In genomic region chr2:152537252-152537651, GRCh38 we compare ENCODE assay signal across 17 cellular contexts.
DNase-seq lines count a peak whose midpoint lies in the region; ATAC-seq and TF ChIP-seq lines count a peak whose summit lies in the region.
"Had no signal": no experiment of that assay in that cellular context is flagged by ENCODE, and none has a peak within 500 bp of the region (broad histone marks: within the 10 kb centered on the region; RNA-seq: fewer than 3 reads in every experiment).

No MANE protein-coding gene starts in this region.

- DNase-seq in KBM-7 (peak; percentile 75), RPMI7951 (ENCODE audit: low read depth) (peak; percentile 34), glutamatergic neuron (no peak), skeletal muscle cell (ENCODE audit: low read depth) (peak; percentile 79), foreskin fibroblast (no peak)
- DNase-seq in stimulated activated naive CD8-positive, alpha-beta T cell treated with anti-CD3 and anti-CD28 coated beads, Interleukin-15, amount 100 ng/mL, for 72 hours, result no peak
- DNase-seq: activated naive CD8-positive, alpha-beta T cell treated with anti-CD3 and anti-CD28 coated beads, Interleukin-2, amount 10 ng/mL, durations not matched to agents 7 days and 5 days; activated T-cell treated with anti-CD3 and anti-CD28 coated beads, Interleukin-2, amount 50 U/mL, for 1 hour; CD4-positive, alpha-beta T cell; effector memory CD4-positive, alpha-beta T cell; H7; NCI-H1436; NCI-H510A; pancreas; Peyer's patch; T-helper 9 cell had no signal

- peaks cover 8% of the 10 kb centered on the region for H3K27me3 Mint-ChIP-seq in glutamatergic neuron (ENCODE audit: unreplicated experiment)
- H3K27me3 Mint-ChIP-seq in stimulated activated naive CD8-positive, alpha-beta T cell treated with anti-CD3 and anti-CD28 coated beads, Interleukin-15, amount 100 ng/mL, for 72 hours, result no peaks in the 10 kb centered on the region

- TF ChIP-seq CTCF in glutamatergic neuron (IDR thresholded peaks at IDR 0.05; ENCODE audit: partially characterized antibody, unreplicated experiment) (no peak), foreskin fibroblast (IDR thresholded peaks at IDR 0.05; ENCODE audit: low read depth, low read length) (no peak)

- H3K9me3 Mint-ChIP-seq in glutamatergic neuron (ENCODE audit: unreplicated experiment), result peaks cover 13% of the 10 kb centered on the region
- no peaks in the 10 kb centered on the region for H3K9me3 Mint-ChIP-seq in stimulated activated naive CD8-positive, alpha-beta T cell treated with anti-CD3 and anti-CD28 coated beads, Interleukin-15, amount 100 ng/mL, for 72 hours
- H3K9me3 Mint-ChIP-seq: activated naive CD8-positive, alpha-beta T cell treated with anti-CD3 and anti-CD28 coated beads, Interleukin-2, amount 10 ng/mL, durations not matched to agents 7 days and 5 days; CD4-positive, alpha-beta T cell had no signal

- ATAC-seq in GM18502 (IDR thresholded peaks at IDR 0.05; ENCODE audit: poor library complexity, unreplicated experiment), result no peak
- no peak for ATAC-seq in stimulated activated naive CD8-positive, alpha-beta T cell treated with anti-CD3 and anti-CD28 coated beads, Interleukin-15, amount 100 ng/mL, for 72 hours

- H3K36me3 Mint-ChIP-seq in glutamatergic neuron (ENCODE audit: unreplicated experiment), result no peaks in the 10 kb centered on the region
- H3K36me3 Mint-ChIP-seq: activated naive CD8-positive, alpha-beta T cell treated with anti-CD3 and anti-CD28 coated beads, Interleukin-2, amount 10 ng/mL, durations not matched to agents 7 days and 5 days had no signal

- in situ Hi-C loops in KBM-7 (cut with MboI; ENCODE audit: low pct_unique_long_range_greater_than_20kb, low sequenced_read_pairs), result no loop called here

- H3K27ac Mint-ChIP-seq in glutamatergic neuron (ENCODE audit: unreplicated experiment), result peak overlapping the region; percentile 45
- H3K27ac Mint-ChIP-seq in stimulated activated naive CD8-positive, alpha-beta T cell treated with anti-CD3 and anti-CD28 coated beads, Interleukin-15, amount 100 ng/mL, for 72 hours, result no peak overlapping the region
- H3K27ac Mint-ChIP-seq: activated naive CD8-positive, alpha-beta T cell treated with anti-CD3 and anti-CD28 coated beads, Interleukin-2, amount 10 ng/mL, durations not matched to agents 7 days and 5 days; CD4-positive, alpha-beta T cell had no signal

- peak overlapping the region; percentile 10 for H3K4me3 Mint-ChIP-seq in glutamatergic neuron (ENCODE audit: unreplicated experiment)
- no peak overlapping the region for H3K4me3 Mint-ChIP-seq in stimulated activated naive CD8-positive, alpha-beta T cell treated with anti-CD3 and anti-CD28 coated beads, Interleukin-15, amount 100 ng/mL, for 72 hours
- H3K4me3 Mint-ChIP-seq: activated naive CD8-positive, alpha-beta T cell treated with anti-CD3 and anti-CD28 coated beads, Interleukin-2, amount 10 ng/mL, durations not matched to agents 7 days and 5 days; CD4-positive, alpha-beta T cell had no signal

- H3K4me1 Mint-ChIP-seq in glutamatergic neuron (ENCODE audit: low read depth, unreplicated experiment), result peaks cover 54% of the 10 kb centered on the region
- no peaks in the 10 kb centered on the region for H3K4me1 Mint-ChIP-seq in stimulated activated naive CD8-positive, alpha-beta T cell treated with anti-CD3 and anti-CD28 coated beads, Interleukin-15, amount 100 ng/mL, for 72 hours
- H3K4me1 Mint-ChIP-seq: activated naive CD8-positive, alpha-beta T cell treated with anti-CD3 and anti-CD28 coated beads, Interleukin-2, amount 10 ng/mL, durations not matched to agents 7 days and 5 days had no signal

- H3K4me3 ChIP-seq in skeletal muscle cell (ENCODE audit: low read depth, low read length) (no peak overlapping the region), foreskin fibroblast (ENCODE audit: low read depth in 1 of 2, low read length in 2 of 2) (no peak overlapping the region)
- H3K4me3 ChIP-seq: pancreas, Peyer's patch had no signal

Comparison
In these comparisons a context has a peak if more than half of its experiments do, and no peak if none do; other contexts are left out.
1. DNase-seq: peak in KBM-7 (single experiment), RPMI7951 (single experiment) and skeletal muscle cell (single experiment); none in glutamatergic neuron (single experiment), stimulated activated naive CD8-positive, alpha-beta T cell treated with anti-CD3 and anti-CD28 coated beads, Interleukin-15, amount 100 ng/mL, for 72 hours (0 of 2) and foreskin fibroblast (0 of 2).